Comparison of ENCODE assay signal across 8 cellular contexts in the genomic region with DNA sequence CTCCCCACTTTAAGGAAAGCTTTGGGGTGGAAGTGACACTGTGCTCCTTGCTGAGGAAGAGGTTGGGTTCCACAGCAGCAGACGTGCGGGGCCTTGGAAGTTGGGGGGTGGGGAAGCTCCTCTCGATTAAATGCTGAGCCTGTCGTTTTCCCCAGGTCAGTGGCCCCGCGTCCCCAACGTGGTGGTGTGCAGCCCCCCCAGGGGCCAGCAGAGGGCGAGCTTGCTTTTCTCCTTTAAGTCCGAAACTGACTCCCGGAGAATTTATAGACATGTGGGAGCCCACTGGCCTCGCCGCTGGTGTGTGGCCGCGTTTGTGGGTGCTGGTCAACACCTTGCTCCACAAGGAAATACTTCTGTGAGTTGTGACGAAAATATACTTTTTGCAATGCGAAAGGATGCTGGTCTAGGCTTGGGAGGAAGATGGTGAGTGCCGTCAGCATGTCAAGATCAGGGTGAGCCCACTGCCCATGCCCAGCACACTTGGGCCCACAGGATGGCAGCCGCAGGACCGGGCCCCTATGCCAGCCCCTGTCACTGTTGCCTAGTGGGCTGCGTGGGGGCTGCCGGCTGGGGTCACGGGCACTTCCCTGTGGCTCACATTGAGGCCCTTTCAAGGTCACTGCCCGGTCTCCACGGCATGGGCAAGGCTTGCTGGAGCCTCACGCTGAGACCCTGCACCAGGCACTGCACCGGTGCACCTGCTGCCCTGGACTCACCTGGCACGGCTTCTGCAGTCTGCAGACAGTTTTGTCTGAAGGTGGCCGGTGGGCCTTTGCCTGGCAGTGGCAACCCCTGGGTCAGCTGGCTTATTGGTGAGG. TPM values are rescaled to one million over a fixed set of nuclear protein-coding genes. Genes with fewer than 3 reads are reported as not detected.
DNase-seq lines count a peak whose midpoint lies in the region; ATAC-seq and TF ChIP-seq lines count a peak whose summit lies in the region.

No MANE protein-coding gene starts in this region.

- POLR2A ChIA-PET in WTC11 (lab: Charles Lee): no interaction called here

- no peak for TF ChIP-seq POLR2A in stomach (IDR thresholded peaks at IDR 0.05)

- H3K4me3 ChIP-seq in DND-41 (ENCODE audit: low read depth in 1 of 2, low read length in 2 of 2): no peak overlapping the region
- no peak overlapping the region for H3K4me3 ChIP-seq in dorsolateral prefrontal cortex
- H3K4me3 ChIP-seq in stomach: no peak overlapping the region

- TF ChIP-seq CTCF in DND-41 (IDR thresholded peaks at IDR 0.05; ENCODE audit: borderline replicate concordance, extremely low read depth, low read length, poor library complexity, severe bottlenecking) (peak; percentile 79), WTC11 (IDR thresholded peaks at IDR 0.05) (peak; percentile 78), dorsolateral prefrontal cortex (IDR thresholded peaks at IDR 0.05 in 54 of 56, conservative IDR thresholded peaks at IDR 0.05 in 2 of 56; ENCODE audit: low read depth in 1 of 56, partially characterized antibody in 56 of 56) (peak in 55 of 56 donors; percentile 49 to 92 (median 84)), stomach (IDR thresholded peaks at IDR 0.05) (peak in 5 of 7 experiments; percentile 56 to 81 (median 74))

- ATAC-seq in DND-41 (ENCODE audit: insufficient read depth, low read depth): no peak
- ATAC-seq in WTC11: peak; percentile 29
- ATAC-seq in memory B cell (ENCODE audit: low read depth): peak; percentile 24
- ATAC-seq in HG02970 (IDR thresholded peaks at IDR 0.05; ENCODE audit: low FRiP score, unreplicated experiment): no peak

- H3K9ac ChIP-seq in DND-41 (ENCODE audit: low read depth, low read length): no peak overlapping the region

- peaks cover 17% of the 10 kb centered on the region for H4K20me1 ChIP-seq in DND-41 (ENCODE audit: insufficient read depth, low read length)

- H3K4me3 Mint-ChIP-seq in WTC11 (no peak overlapping the region), memory B cell (no peak overlapping the region)

- no peaks in the 10 kb centered on the region for H3K27me3 ChIP-seq in DND-41 (ENCODE audit: insufficient read depth, low read length, poor library complexity)
- no peaks in the 10 kb centered on the region for H3K27me3 ChIP-seq in dorsolateral prefrontal cortex
- H3K27me3 ChIP-seq in stomach: no peaks in the 10 kb centered on the region

- intact Hi-C loops in dorsolateral prefrontal cortex (cut with DNase I): loop anchor here (1.0 to 10.0 kb wide), 6 partner anchors 156 to 371 kb away; no protein-coding TSS in a partner anchor
- intact Hi-C loops in stomach (cut with DNase I; ENCODE audit: low total_unique reads): loop anchor here (10.0 kb wide), 2 partner anchors 222 to 278 kb away; no protein-coding TSS in a partner anchor

- H3K27me3 Mint-ChIP-seq in WTC11 (ENCODE audit: low read depth) (no peaks in the 10 kb centered on the region), memory B cell (no peaks in the 10 kb centered on the region)

- CTCF ChIA-PET in WTC11 (lab: Charles Lee): interaction anchor here (0.6 to 3.7 kb wide), 44 partner anchors 9 to 526 kb away, joined by 3 to 38 read pairs (median 4); a partner anchor contains a TSS

- H3K4me1 Mint-ChIP-seq in WTC11 (peaks cover 3% of the 10 kb centered on the region), memory B cell (peaks cover 6% of the 10 kb centered on the region)

- H3K27ac ChIP-seq in DND-41 (ENCODE audit: low read length): no peak overlapping the region
- H3K27ac ChIP-seq in dorsolateral prefrontal cortex: no peak overlapping the region
- no peak overlapping the region for H3K27ac ChIP-seq in stomach

- H3K79me2 ChIP-seq in DND-41 (ENCODE audit: insufficient read depth, low read length): peaks cover 2% of the 10 kb centered on the region; the same call in 1 of the 2 replicates

- H3K27ac Mint-ChIP-seq in WTC11: no peak overlapping the region
- no peak overlapping the region for H3K27ac Mint-ChIP-seq in memory B cell

- WGBS in stomach, 5 donors: 59 to 73% (median 63%) methylated on average over 22 to 28 of the region's 28 CpGs

- TF ChIP-seq EP300 in stomach (IDR thresholded peaks at IDR 0.05): no peak

- no peak overlapping the region for H2AFZ ChIP-seq in DND-41 (ENCODE audit: low read depth, low read length)

- H3K36me3 Mint-ChIP-seq in WTC11 (peaks cover 2% of the 10 kb centered on the region; the same call in 1 of the 2 replicates), memory B cell (peaks cover 2% of the 10 kb centered on the region)

- H3K9me3 ChIP-seq in DND-41 (ENCODE audit: insufficient read depth, low read length, severe bottlenecking) (no peaks in the 10 kb centered on the region), stomach (no peaks in the 10 kb centered on the region)

- H3K4me2 ChIP-seq in DND-41 (ENCODE audit: insufficient read depth, low read length): no peak overlapping the region

- H3K36me3 ChIP-seq in DND-41 (ENCODE audit: insufficient read depth, low read length) (peaks cover 44% of the 10 kb centered on the region), stomach (peaks cover 41 to 82% (median 79%) of the 10 kb centered on the region in 4 donors)

- H3K9me3 Mint-ChIP-seq in WTC11 (no peaks in the 10 kb centered on the region), memory B cell (no peaks in the 10 kb centered on the region)

- H3K4me1 ChIP-seq in DND-41 (ENCODE audit: insufficient read depth, low read length) (peaks cover 4% of the 10 kb centered on the region; the same call in 1 of the 2 replicates), stomach (peaks cover 0 to 18% (median 11%) of the 10 kb centered on the region in 4 donors)

- DNase-seq in DND-41 (peak; percentile 50), HT1080 (ENCODE audit: low read depth) (peak; percentile 34), WTC11 (ENCODE audit: low spot score) (peak; percentile 84), dorsolateral prefrontal cortex (peak in 8 of 10 donors; percentile 52 to 79 (median 66)), memory B cell (ENCODE audit: low spot score in 2 of 2) (peak; percentile 37 to 50), stomach (peak; percentile 63), KG1 (lab: John Stamatoyannopoulos, UW) (no peak)

TF ChIP-seq in WTC11, 78 proteins besides CTCF, POLR2A, EP300 and RAD21 (continues in another document):
- TF ChIP-seq JUN (CRISPR knock-in tag; IDR thresholded peaks at IDR 0.05) (no peak), SMAD4 (CRISPR knock-in tag; IDR thresholded peaks at IDR 0.05) (no peak), CREB1 (CRISPR knock-in tag; IDR thresholded peaks at IDR 0.05) (no peak), CREM (CRISPR knock-in tag; IDR thresholded peaks at IDR 0.05) (no peak), NFYB (CRISPR knock-in tag; conservative IDR thresholded peaks at IDR 0.05; ENCODE audit: low read depth) (no peak), ZNF423 (CRISPR knock-in tag; IDR thresholded peaks at IDR 0.05) (no peak), ZNF138 (CRISPR knock-in tag; conservative IDR thresholded peaks at IDR 0.05) (no peak)
- TF ChIP-seq, protein P1, sequence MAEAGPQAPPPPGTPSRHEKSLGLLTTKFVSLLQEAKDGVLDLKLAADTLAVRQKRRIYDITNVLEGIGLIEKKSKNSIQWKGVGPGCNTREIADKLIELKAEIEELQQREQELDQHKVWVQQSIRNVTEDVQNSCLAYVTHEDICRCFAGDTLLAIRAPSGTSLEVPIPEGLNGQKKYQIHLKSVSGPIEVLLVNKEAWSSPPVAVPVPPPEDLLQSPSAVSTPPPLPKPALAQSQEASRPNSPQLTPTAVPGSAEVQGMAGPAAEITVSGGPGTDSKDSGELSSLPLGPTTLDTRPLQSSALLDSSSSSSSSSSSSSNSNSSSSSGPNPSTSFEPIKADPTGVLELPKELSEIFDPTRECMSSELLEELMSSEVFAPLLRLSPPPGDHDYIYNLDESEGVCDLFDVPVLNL (CRISPR knock-in tag; IDR thresholded peaks at IDR 0.05; ENCODE audit: borderline replicate concordance, low read depth): no peak
- TF ChIP-seq, protein P2, sequence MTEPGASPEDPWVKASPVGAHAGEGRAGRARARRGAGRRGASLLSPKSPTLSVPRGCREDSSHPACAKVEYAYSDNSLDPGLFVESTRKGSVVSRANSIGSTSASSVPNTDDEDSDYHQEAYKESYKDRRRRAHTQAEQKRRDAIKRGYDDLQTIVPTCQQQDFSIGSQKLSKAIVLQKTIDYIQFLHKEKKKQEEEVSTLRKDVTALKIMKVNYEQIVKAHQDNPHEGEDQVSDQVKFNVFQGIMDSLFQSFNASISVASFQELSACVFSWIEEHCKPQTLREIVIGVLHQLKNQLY (CRISPR knock-in tag; IDR thresholded peaks at IDR 0.05): no peak
- TF ChIP-seq, protein P3, sequence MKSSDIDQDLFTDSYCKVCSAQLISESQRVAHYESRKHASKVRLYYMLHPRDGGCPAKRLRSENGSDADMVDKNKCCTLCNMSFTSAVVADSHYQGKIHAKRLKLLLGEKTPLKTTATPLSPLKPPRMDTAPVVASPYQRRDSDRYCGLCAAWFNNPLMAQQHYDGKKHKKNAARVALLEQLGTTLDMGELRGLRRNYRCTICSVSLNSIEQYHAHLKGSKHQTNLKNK (CRISPR knock-in tag; IDR thresholded peaks at IDR 0.05): no peak
- TF ChIP-seq, protein P4, sequence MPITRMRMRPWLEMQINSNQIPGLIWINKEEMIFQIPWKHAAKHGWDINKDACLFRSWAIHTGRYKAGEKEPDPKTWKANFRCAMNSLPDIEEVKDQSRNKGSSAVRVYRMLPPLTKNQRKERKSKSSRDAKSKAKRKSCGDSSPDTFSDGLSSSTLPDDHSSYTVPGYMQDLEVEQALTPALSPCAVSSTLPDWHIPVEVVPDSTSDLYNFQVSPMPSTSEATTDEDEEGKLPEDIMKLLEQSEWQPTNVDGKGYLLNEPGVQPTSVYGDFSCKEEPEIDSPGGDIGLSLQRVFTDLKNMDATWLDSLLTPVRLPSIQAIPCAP (CRISPR knock-in tag; IDR thresholded peaks at IDR 0.05): no peak

RNA-seq across cellular contexts. Expression of a gene that starts 9.4 kb away (rescaled TPM):
- total RNA-seq in HT1080 (2014; rRNA removed; shearing (Covaris generic)): 4.6 and 7.1 TPM in 2 replicates
- polyA plus RNA-seq in HT1080 (2015; cell fraction: cytosol; rRNA removed): 5.0 and 5.8 TPM in 2 replicates
- 46.5 and 48.7 TPM in 2 replicates for polyA plus RNA-seq in HT1080 (2015; cell fraction: nucleus; rRNA removed)
- total RNA-seq in WTC11 (2021): 36.9 to 41.5 TPM (median 40.4 TPM) in 3 replicates
- total RNA-seq in dorsolateral prefrontal cortex: 10 to 100 TPM; 11.7 to 47.4 (median 23.2) TPM
- total RNA-seq in stomach: 100 to 1,000 TPM in 1 of 5 donors, 10 to 100 TPM in 4; 15.1 to 103 (median 53.9) TPM
- polyA plus RNA-seq in stomach: 1 to 10 TPM; 4.1 to 7.0 (median 5.2) TPM

RNA-seq across cellular contexts. Expression of a gene that starts 49.9 kb away (rescaled TPM):
- not detected in 2 replicates for total RNA-seq in HT1080 (2014; rRNA removed; shearing (Covaris generic))
- not detected in 2 replicates for polyA plus RNA-seq in HT1080 (2015; cell fraction: cytosol; rRNA removed)
- polyA plus RNA-seq in HT1080 (2015; cell fraction: nucleus; rRNA removed): not detected in 2 replicates
- not detected in 3 replicates for total RNA-seq in WTC11 (2021)
- total RNA-seq in dorsolateral prefrontal cortex: not detected
- not detected for total RNA-seq in stomach
- not detected for polyA plus RNA-seq in stomach

Comparison
In these comparisons a context has a peak if more than half of its experiments do, and no peak if none do; other contexts are left out.
1. ATAC-seq: peak in WTC11 (single experiment) and memory B cell (single experiment); none in DND-41 (single experiment) and HG02970 (single experiment).
2. Peak in every context shown above with its lines, with median percentiles within 50 percentile points of each other: CTCF ChIP-seq.